12 cellular contexts compared by ENCODE assay signal in genomic region chr10:126063353-126063791, GRCh38.
DNase-seq lines count a peak whose midpoint lies in the region; TF ChIP-seq lines count a peak whose summit lies in the region.
"Had no signal": no experiment of that assay in that cellular context is flagged by ENCODE, and none has a peak within 500 bp of the region (broad histone marks: within the 10 kb centered on the region; RNA-seq: fewer than 3 reads in every experiment).

No MANE protein-coding gene starts in this region.

- H3K4me3 Mint-ChIP-seq in HFFc6, result peak overlapping the region; percentile 79
- H3K4me3 Mint-ChIP-seq: naive B cell had no signal

- intact Hi-C loops in tibial artery (cut with DNase I; ENCODE audit: low total_unique reads), result no loop called here

- peak overlapping the region; percentile 46 to 58 for H3K27ac ChIP-seq in tibial artery

- peak overlapping the region; percentile 98 for H3K27ac Mint-ChIP-seq in HFFc6
- H3K27ac Mint-ChIP-seq: naive B cell had no signal

- no peaks in the 10 kb centered on the region for H3K36me3 Mint-ChIP-seq in HFFc6 (ENCODE audit: low read depth)
- H3K36me3 Mint-ChIP-seq: naive B cell had no signal

- H3K4me3 ChIP-seq in astrocyte of the cerebellum (ENCODE audit: low read depth, low read length), result no peak overlapping the region
- no peak overlapping the region for H3K4me3 ChIP-seq in tibial artery
- H3K4me3 ChIP-seq: suprapubic skin had no signal

- TF ChIP-seq CTCF in HFFc6 (IDR thresholded peaks at IDR 0.05) (peak; percentile 25; the same call in 1 of the 2 replicates), astrocyte of the cerebellum (IDR thresholded peaks at IDR 0.05; ENCODE audit: low read depth, low read length, missing control alignments) (no peak), tibial artery (IDR thresholded peaks at IDR 0.05) (no peak)

- peaks cover 71% of the 10 kb centered on the region for H3K4me1 Mint-ChIP-seq in HFFc6 (ENCODE audit: low read depth)
- H3K4me1 Mint-ChIP-seq: naive B cell had no signal

- DNase-seq in HFFc6, result peak; percentile 66
- DNase-seq in astrocyte of the cerebellum (ENCODE audit: low read depth), result peak; percentile 87
- DNase-seq in hepatic stellate cell (ENCODE audit: low spot score), result peak; percentile 65
- no peak for DNase-seq in tibial artery
- DNase-seq in COR-L47 (lab: John Stamatoyannopoulos, UW), result no peak
- DNase-seq in NCI-H1694 treated with DMSO at 0.1 percent for 48 hours (lab: John Stamatoyannopoulos, UW), result no peak
- DNase-seq in cerebellum (ENCODE audit: low spot score), result no peak
- DNase-seq: activated CD4-positive, alpha-beta T cell treated with anti-CD3 and anti-CD28 coated beads, Interleukin-2, amount 50 U/mL, for 48 hours; naive B cell; NCI-H345; stimulated activated CD4-positive, alpha-beta T cell treated with anti-CD3 and anti-CD28 coated beads, Interleukin-2, amount 100 ng/mL, for 24 hours had no signal

- no peaks in the 10 kb centered on the region for H3K9me3 ChIP-seq in tibial artery
- H3K9me3 ChIP-seq: suprapubic skin had no signal

- H3K36me3 ChIP-seq in tibial artery, result no peaks in the 10 kb centered on the region
- H3K36me3 ChIP-seq: suprapubic skin had no signal

- H3K27me3 Mint-ChIP-seq in HFFc6 (ENCODE audit: insufficient read depth), result peaks cover 5% of the 10 kb centered on the region; the same call in 1 of the 2 replicates

- H3K27me3 ChIP-seq in tibial artery, result no peaks in the 10 kb centered on the region
- H3K27me3 ChIP-seq: suprapubic skin had no signal

- in situ Hi-C loops in astrocyte of the cerebellum (cut with HindIII; ENCODE audit: low sequenced_read_pairs), result no loop called here

- H3K4me1 ChIP-seq in tibial artery, result peaks cover 0 to 35% (median 24%) of the 10 kb centered on the region in 4 donors

- H3K9me3 Mint-ChIP-seq in HFFc6, result no peaks in the 10 kb centered on the region
- H3K9me3 Mint-ChIP-seq: naive B cell had no signal

Comparison
In these comparisons a context has a peak if more than half of its experiments do, and no peak if none do; other contexts are left out.
1. DNase-seq: peak in HFFc6 (single experiment), astrocyte of the cerebellum (single experiment) and hepatic stellate cell (single experiment); none in tibial artery (0 of 2), COR-L47 (single experiment), NCI-H1694 treated with DMSO at 0.1 percent for 48 hours (single experiment) and cerebellum (single experiment).